Comparison of ENCODE assay signal across 1 cellular context in the genomic region with DNA sequence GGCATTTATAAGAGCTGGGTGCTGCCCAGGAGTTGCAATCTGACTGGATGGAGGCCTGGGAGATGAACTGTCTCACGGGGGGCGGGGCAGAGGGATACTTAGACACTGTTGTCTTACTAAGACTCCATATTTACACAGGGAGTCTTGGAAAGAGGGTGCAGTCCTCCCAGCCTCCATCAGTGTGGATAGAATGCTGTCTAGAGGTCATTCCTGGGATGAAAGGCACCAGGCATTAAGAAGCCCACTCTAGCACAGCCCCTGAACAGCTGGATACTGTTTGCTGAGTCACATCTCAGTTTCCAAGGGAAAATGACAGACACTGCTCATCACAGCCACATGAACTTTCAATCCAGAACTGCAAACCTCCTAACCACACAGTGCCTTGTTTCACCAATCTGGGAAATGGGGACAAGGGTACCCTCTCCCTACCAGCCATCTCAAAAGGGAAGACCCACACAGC.
TF ChIP-seq lines count a peak whose summit lies in the region.

No MANE protein-coding gene starts in this region.

TF ChIP-seq in SK-N-SH treated with all-trans-retinoic acid at 6 μM for 48 hours, 23 proteins besides CTCF, POLR2A, EP300 and RAD21 (continued from another document):
- TF ChIP-seq TSHZ2 (CRISPR knock-in tag; IDR thresholded peaks at IDR 0.05) (no peak), ZFP30 (CRISPR knock-in tag; IDR thresholded peaks at IDR 0.05) (no peak), ZNF8 (CRISPR knock-in tag; IDR thresholded peaks at IDR 0.05) (no peak)
